Comparison of ENCODE assay signal across 24 cellular contexts in genomic region chr10:130193493-130194193, GRCh38.
"Had no signal": no experiment of that assay in that cellular context is flagged by ENCODE, and none has a peak within 500 bp of the region (broad histone marks: within the 10 kb centered on the region; RNA-seq: fewer than 3 reads in every experiment).

No MANE protein-coding gene starts in this region.

- H2AFZ ChIP-seq: hepatocyte had no signal

- DNase-seq: activated CD4-positive, alpha-beta T cell treated with anti-CD3 and anti-CD28 coated beads for 1 hour; activated CD4-positive, alpha-beta T cell treated with anti-CD3 and anti-CD28 coated beads, Interleukin-2, amount 50 U/mL, for 1 hour; activated gamma-delta T cell treated with Interleukin-2 at 50 U/mL for 16 hours; activated T-cell treated with anti-CD3 and anti-CD28 coated beads, Interleukin-2, amount 50 U/mL, for 1 hour; anterior cingulate cortex; colonic mucosa; dorsolateral prefrontal cortex; effector memory CD8-positive, alpha-beta T cell; foreskin melanocyte; naive thymus-derived CD4-positive, alpha-beta T cell; ovary; right cardiac atrium; stimulated activated CD4-positive, alpha-beta T cell treated with anti-CD3 and anti-CD28 coated beads, Interleukin-4, amount 100 ng/mL, for 24 hours; substantia nigra; WERI-Rb-1 had no signal

- H3K27ac Mint-ChIP-seq: activated naive CD4-positive, alpha-beta T cell treated with anti-CD3 and anti-CD28 coated beads, Interleukin-2, amount 50 U/mL, for 24 hours; naive thymus-derived CD4-positive, alpha-beta T cell; stimulated activated naive CD8-positive, alpha-beta T cell treated with anti-CD3 and anti-CD28 coated beads, Interleukin-15, Interleukin-2, amounts not matched to agents 100 ng/mL and 50 ng/mL, for 24 hours had no signal

- H3K9me3 ChIP-seq: colonic mucosa, ovary, psoas muscle, tibial nerve had no signal

- H3K4me2 ChIP-seq: hepatocyte had no signal

- H3K4me3 ChIP-seq: colonic mucosa, dorsolateral prefrontal cortex, hepatocyte, ovary, psoas muscle, tibial nerve had no signal

- ATAC-seq: effector memory CD8-positive, alpha-beta T cell; esophagus mucosa; naive thymus-derived CD4-positive, alpha-beta T cell; psoas muscle; right cardiac atrium had no signal

- H3K27me3 Mint-ChIP-seq: activated naive CD4-positive, alpha-beta T cell treated with anti-CD3 and anti-CD28 coated beads, Interleukin-2, amount 50 U/mL, for 24 hours had no signal

- H3K9me3 Mint-ChIP-seq: activated naive CD4-positive, alpha-beta T cell treated with anti-CD3 and anti-CD28 coated beads, Interleukin-2, amount 50 U/mL, for 24 hours; central memory CD8-positive, alpha-beta T cell; effector memory CD8-positive, alpha-beta T cell; stimulated activated naive CD8-positive, alpha-beta T cell treated with anti-CD3 and anti-CD28 coated beads, Interleukin-15, Interleukin-2, amounts not matched to agents 100 ng/mL and 50 ng/mL, for 24 hours had no signal

- FAIRE-seq: endothelial cell of umbilical vein, TTC549 had no signal

- H3K36me3 ChIP-seq: colonic mucosa, ovary, WERI-Rb-1 had no signal

- H3K27me3 ChIP-seq: colonic mucosa, dorsolateral prefrontal cortex, hepatocyte, ovary had no signal

- H3K79me2 ChIP-seq: hepatocyte had no signal

- H3K4me1 ChIP-seq: colonic mucosa, psoas muscle had no signal

- H3K4me3 Mint-ChIP-seq: activated naive CD4-positive, alpha-beta T cell treated with anti-CD3 and anti-CD28 coated beads, Interleukin-2, amount 50 U/mL, for 24 hours; central memory CD8-positive, alpha-beta T cell; effector memory CD8-positive, alpha-beta T cell; stimulated activated naive CD8-positive, alpha-beta T cell treated with anti-CD3 and anti-CD28 coated beads, Interleukin-15, Interleukin-2, amounts not matched to agents 100 ng/mL and 50 ng/mL, for 24 hours had no signal

- H3K27ac ChIP-seq: colonic mucosa, dorsolateral prefrontal cortex, hepatocyte, ovary, psoas muscle, tibial nerve, WERI-Rb-1 had no signal
